Comparison of ENCODE assay signal across 1 cellular context in the genomic region with DNA sequence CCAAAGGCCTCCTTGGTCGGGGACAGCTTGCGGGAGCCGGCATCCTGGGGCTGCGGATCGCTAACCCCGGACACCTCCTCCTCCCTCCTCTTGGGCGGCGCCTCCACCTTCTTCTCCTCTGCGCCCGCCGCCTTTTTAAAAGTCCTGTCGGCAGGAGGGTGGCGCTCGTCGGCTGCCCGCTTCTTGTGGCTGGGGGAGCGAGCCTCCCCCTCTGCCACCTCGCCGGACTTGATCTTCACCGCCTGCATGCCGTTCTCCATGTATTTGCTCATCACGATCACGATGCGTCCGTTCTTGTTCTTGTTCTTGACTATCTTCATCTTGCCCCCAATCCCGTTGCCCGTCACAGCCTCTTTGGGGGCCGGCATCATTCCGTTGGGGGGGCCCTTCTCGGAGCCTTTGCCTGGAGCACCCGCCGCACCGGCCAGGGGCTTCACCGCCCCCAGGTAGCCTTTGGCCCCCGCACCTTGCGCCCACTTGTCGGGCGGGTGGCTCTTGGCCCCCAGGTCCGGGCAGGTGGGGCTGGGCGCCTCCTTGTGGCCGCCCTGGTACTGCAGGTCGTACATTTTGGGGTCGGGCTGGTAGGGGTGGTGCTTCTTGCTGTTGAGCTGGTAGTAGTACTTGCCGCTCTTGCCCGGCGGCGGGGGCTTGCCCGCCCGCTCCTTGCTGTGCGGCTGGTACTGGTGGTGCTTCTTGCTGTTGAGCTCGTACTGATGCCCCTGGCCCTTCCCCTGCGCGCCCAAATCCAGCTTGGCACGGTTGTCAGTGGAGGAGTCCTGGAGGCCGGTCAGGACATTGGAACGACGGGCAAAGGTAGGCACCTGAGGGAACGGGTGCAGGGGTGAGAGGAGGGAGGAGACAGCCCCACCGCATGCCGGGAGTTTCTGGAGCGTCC.
TF ChIP-seq lines count a peak whose summit lies in the region.

No MANE protein-coding gene starts in this region.

TF ChIP-seq in HepG2, 621 proteins besides CTCF, POLR2A, EP300 and RAD21 (continued from another document and continues in another):
- peak; percentile 33; the same call in 1 of the 2 replicates for TF ChIP-seq ZNF607 (CRISPR knock-in tag; IDR thresholded peaks at IDR 0.05; ENCODE audit: borderline replicate concordance)
- no peak for TF ChIP-seq KLF11 (CRISPR knock-in tag; IDR thresholded peaks at IDR 0.05)
- TF ChIP-seq, protein P1, sequence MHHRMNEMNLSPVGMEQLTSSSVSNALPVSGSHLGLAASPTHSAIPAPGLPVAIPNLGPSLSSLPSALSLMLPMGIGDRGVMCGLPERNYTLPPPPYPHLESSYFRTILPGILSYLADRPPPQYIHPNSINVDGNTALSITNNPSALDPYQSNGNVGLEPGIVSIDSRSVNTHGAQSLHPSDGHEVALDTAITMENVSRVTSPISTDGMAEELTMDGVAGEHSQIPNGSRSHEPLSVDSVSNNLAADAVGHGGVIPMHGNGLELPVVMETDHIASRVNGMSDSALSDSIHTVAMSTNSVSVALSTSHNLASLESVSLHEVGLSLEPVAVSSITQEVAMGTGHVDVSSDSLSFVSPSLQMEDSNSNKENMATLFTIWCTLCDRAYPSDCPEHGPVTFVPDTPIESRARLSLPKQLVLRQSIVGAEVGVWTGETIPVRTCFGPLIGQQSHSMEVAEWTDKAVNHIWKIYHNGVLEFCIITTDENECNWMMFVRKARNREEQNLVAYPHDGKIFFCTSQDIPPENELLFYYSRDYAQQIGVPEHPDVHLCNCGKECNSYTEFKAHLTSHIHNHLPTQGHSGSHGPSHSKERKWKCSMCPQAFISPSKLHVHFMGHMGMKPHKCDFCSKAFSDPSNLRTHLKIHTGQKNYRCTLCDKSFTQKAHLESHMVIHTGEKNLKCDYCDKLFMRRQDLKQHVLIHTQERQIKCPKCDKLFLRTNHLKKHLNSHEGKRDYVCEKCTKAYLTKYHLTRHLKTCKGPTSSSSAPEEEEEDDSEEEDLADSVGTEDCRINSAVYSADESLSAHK (CRISPR knock-in tag; IDR thresholded peaks at IDR 0.05; ENCODE audit: borderline replicate concordance): no peak
- TF ChIP-seq FOXO1 (CRISPR knock-in tag; IDR thresholded peaks at IDR 0.05): no peak
- TF ChIP-seq ZNF460 (CRISPR knock-in tag; IDR thresholded peaks at IDR 0.05; ENCODE audit: borderline replicate concordance): no peak
- no peak for TF ChIP-seq DNMT1 (CRISPR knock-in tag; IDR thresholded peaks at IDR 0.05)
- TF ChIP-seq RNF2 (conservative IDR thresholded peaks at IDR 0.05; ENCODE audit: low read depth): no peak
- no peak for TF ChIP-seq ZNF484 (CRISPR knock-in tag; IDR thresholded peaks at IDR 0.05; ENCODE audit: borderline replicate concordance, low read depth)
- TF ChIP-seq MXI1 (IDR thresholded peaks at IDR 0.05; ENCODE audit: borderline replicate concordance, low read depth, low read length): peak; percentile 35; the same call in 1 of the 3 replicates
- no peak for TF ChIP-seq CENPX (CRISPR knock-in tag; IDR thresholded peaks at IDR 0.05)
- TF ChIP-seq TBL1XR1 (IDR thresholded peaks at IDR 0.05; ENCODE audit: borderline replicate concordance, low read length, partially characterized antibody): no peak
- TF ChIP-seq MIXL1 (CRISPR knock-in tag; IDR thresholded peaks at IDR 0.05): no peak
- no peak for TF ChIP-seq ZNF432 (CRISPR knock-in tag; IDR thresholded peaks at IDR 0.05; ENCODE audit: borderline replicate concordance)
- TF ChIP-seq, protein P2, sequence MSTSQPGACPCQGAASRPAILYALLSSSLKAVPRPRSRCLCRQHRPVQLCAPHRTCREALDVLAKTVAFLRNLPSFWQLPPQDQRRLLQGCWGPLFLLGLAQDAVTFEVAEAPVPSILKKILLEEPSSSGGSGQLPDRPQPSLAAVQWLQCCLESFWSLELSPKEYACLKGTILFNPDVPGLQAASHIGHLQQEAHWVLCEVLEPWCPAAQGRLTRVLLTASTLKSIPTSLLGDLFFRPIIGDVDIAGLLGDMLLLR (CRISPR knock-in tag; IDR thresholded peaks at IDR 0.05): no peak
- TF ChIP-seq ZNF598 (CRISPR knock-in tag; IDR thresholded peaks at IDR 0.05; ENCODE audit: borderline replicate concordance): no peak; the same call in 1 of the 2 replicates
- no peak for TF ChIP-seq MYC (CRISPR knock-in tag; IDR thresholded peaks at IDR 0.05; ENCODE audit: borderline replicate concordance)
- no peak for TF ChIP-seq ZNF317 (CRISPR knock-in tag; IDR thresholded peaks at IDR 0.05)
- no peak; the same call in 1 of the 2 replicates for TF ChIP-seq ZNF280B (CRISPR knock-in tag; IDR thresholded peaks at IDR 0.05; ENCODE audit: borderline replicate concordance)
- no peak for TF ChIP-seq ATF5 (CRISPR knock-in tag; IDR thresholded peaks at IDR 0.05; ENCODE audit: low read depth)
- TF ChIP-seq, protein P3, sequence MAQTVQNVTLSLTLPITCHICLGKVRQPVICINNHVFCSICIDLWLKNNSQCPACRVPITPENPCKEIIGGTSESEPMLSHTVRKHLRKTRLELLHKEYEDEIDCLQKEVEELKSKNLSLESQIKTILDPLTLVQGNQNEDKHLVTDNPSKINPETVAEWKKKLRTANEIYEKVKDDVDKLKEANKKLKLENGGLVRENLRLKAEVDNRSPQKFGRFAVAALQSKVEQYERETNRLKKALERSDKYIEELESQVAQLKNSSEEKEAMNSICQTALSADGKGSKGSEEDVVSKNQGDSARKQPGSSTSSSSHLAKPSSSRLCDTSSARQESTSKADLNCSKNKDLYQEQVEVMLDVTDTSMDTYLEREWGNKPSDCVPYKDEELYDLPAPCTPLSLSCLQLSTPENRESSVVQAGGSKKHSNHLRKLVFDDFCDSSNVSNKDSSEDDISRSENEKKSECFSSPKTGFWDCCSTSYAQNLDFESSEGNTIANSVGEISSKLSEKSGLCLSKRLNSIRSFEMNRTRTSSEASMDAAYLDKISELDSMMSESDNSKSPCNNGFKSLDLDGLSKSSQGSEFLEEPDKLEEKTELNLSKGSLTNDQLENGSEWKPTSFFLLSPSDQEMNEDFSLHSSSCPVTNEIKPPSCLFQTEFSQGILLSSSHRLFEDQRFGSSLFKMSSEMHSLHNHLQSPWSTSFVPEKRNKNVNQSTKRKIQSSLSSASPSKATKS (CRISPR knock-in tag; IDR thresholded peaks at IDR 0.05): no peak
- no peak for TF ChIP-seq ZNF224 (CRISPR knock-in tag; IDR thresholded peaks at IDR 0.05)
- TF ChIP-seq ZNF549 (CRISPR knock-in tag; IDR thresholded peaks at IDR 0.05): no peak
- no peak for TF ChIP-seq ZBTB2 (CRISPR knock-in tag; IDR thresholded peaks at IDR 0.05; ENCODE audit: low read depth)
- TF ChIP-seq TEAD2 (CRISPR knock-in tag; IDR thresholded peaks at IDR 0.05): no peak
- peak; percentile 46; the same call in 1 of the 2 replicates for TF ChIP-seq UBTF (CRISPR knock-in tag; IDR thresholded peaks at IDR 0.05)
- TF ChIP-seq THYN1 (CRISPR knock-in tag; IDR thresholded peaks at IDR 0.05; ENCODE audit: borderline replicate concordance, low read depth): no peak
- TF ChIP-seq CBX1 (IDR thresholded peaks at IDR 0.05; ENCODE audit: low read depth): no peak
- no peak for TF ChIP-seq PHB2 (IDR thresholded peaks at IDR 0.05; ENCODE audit: partially characterized antibody)
- TF ChIP-seq MLLT10 (CRISPR knock-in tag; IDR thresholded peaks at IDR 0.05): no peak
- peak; percentile 64; the same call in 1 of the 2 replicates for TF ChIP-seq ZNF691 (CRISPR knock-in tag; IDR thresholded peaks at IDR 0.05; ENCODE audit: borderline replicate concordance, low read depth)
- TF ChIP-seq ZNF335 (CRISPR knock-in tag; IDR thresholded peaks at IDR 0.05): no peak
- TF ChIP-seq KAT8 (CRISPR knock-in tag; IDR thresholded peaks at IDR 0.05): no peak
- TF ChIP-seq PRMT3 (CRISPR knock-in tag; IDR thresholded peaks at IDR 0.05; ENCODE audit: borderline replicate concordance, low read depth): no peak
- TF ChIP-seq, protein P4, sequence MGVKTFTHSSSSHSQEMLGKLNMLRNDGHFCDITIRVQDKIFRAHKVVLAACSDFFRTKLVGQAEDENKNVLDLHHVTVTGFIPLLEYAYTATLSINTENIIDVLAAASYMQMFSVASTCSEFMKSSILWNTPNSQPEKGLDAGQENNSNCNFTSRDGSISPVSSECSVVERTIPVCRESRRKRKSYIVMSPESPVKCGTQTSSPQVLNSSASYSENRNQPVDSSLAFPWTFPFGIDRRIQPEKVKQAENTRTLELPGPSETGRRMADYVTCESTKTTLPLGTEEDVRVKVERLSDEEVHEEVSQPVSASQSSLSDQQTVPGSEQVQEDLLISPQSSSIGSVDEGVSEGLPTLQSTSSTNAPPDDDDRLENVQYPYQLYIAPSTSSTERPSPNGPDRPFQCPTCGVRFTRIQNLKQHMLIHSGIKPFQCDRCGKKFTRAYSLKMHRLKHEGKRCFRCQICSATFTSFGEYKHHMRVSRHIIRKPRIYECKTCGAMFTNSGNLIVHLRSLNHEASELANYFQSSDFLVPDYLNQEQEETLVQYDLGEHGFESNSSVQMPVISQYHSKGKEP (CRISPR knock-in tag; IDR thresholded peaks at IDR 0.05): no peak
- peak; percentile 83 for TF ChIP-seq TAF15 (IDR thresholded peaks at IDR 0.05; ENCODE audit: low read depth, low read length, poor library complexity, severe bottlenecking)
- TF ChIP-seq PBX2 (CRISPR knock-in tag; IDR thresholded peaks at IDR 0.05): no peak
- TF ChIP-seq XBP1 (CRISPR knock-in tag; IDR thresholded peaks at IDR 0.05): no peak
- TF ChIP-seq IRF9 (CRISPR knock-in tag; IDR thresholded peaks at IDR 0.05; ENCODE audit: borderline replicate concordance): no peak
- TF ChIP-seq IKZF1 (IDR thresholded peaks at IDR 0.05): no peak
- no peak for TF ChIP-seq CBX5 (CRISPR knock-in tag; IDR thresholded peaks at IDR 0.05; ENCODE audit: borderline replicate concordance)
- no peak for TF ChIP-seq SRSF1 (optimal IDR thresholded peaks at IDR 0.05; ENCODE audit: low read depth, low read length)
- TF ChIP-seq ZNF12 (CRISPR knock-in tag; IDR thresholded peaks at IDR 0.05): no peak
- TF ChIP-seq MYNN (CRISPR knock-in tag; IDR thresholded peaks at IDR 0.05; ENCODE audit: low read depth): no peak
- TF ChIP-seq ZNF33A (CRISPR knock-in tag; IDR thresholded peaks at IDR 0.05; ENCODE audit: borderline replicate concordance): no peak
- no peak for TF ChIP-seq ZNF329 (CRISPR knock-in tag; IDR thresholded peaks at IDR 0.05; ENCODE audit: low read depth)
- TF ChIP-seq ZSCAN29 (CRISPR knock-in tag; conservative IDR thresholded peaks at IDR 0.05): no peak
